In the genomic region with DNA sequence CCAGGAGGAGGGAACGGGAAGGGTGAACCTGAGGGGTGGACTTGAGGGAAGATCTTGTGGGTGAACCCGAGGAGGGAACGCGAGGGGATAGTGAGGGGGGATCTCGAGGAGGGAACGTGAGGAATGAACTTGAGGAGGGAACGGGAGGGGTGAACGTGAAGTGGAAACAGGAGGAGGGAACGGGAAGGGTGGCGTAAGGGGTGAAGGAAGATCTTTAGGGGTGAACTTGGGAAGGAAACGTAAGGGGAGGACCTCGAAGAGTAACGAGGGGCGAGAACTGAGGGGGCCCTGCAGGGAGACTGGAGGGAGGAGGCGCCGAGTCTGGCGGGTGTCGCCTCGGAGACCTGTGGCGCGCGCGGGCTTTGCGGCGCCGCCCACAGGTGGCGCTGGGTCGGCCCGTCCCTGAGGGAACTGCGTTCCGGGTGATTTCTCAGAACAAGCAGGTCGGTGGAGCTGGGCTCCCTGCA, we compare ENCODE assay signal across 8 cellular contexts. TPM values are rescaled to one million over a fixed set of nuclear protein-coding genes. Genes with fewer than 3 reads are reported as not detected.
DNase-seq lines count a peak whose midpoint lies in the region; ATAC-seq and TF ChIP-seq lines count a peak whose summit lies in the region.

No MANE protein-coding gene starts in this region.

- H3K36me3 ChIP-seq in MG63, result no peaks in the 10 kb centered on the region

- H3K9me3 Mint-ChIP-seq in activated CD8-positive, alpha-beta memory T cell treated with anti-CD3 and anti-CD28 coated beads, Interleukin-2, amount 10 ng/mL, durations not matched to agents 7 days and 5 days (ENCODE audit: low read depth), result no peaks in the 10 kb centered on the region
- no peaks in the 10 kb centered on the region for H3K9me3 Mint-ChIP-seq in nephron

- H3K4me1 Mint-ChIP-seq in activated CD8-positive, alpha-beta memory T cell treated with anti-CD3 and anti-CD28 coated beads, Interleukin-2, amount 10 ng/mL, durations not matched to agents 7 days and 5 days, result peaks cover 3% of the 10 kb centered on the region
- peaks cover 5% of the 10 kb centered on the region for H3K4me1 Mint-ChIP-seq in nephron

- peaks cover 26% of the 10 kb centered on the region for H3K27me3 Mint-ChIP-seq in activated CD8-positive, alpha-beta memory T cell treated with anti-CD3 and anti-CD28 coated beads, Interleukin-2, amount 10 ng/mL, durations not matched to agents 7 days and 5 days
- peaks cover 70% of the 10 kb centered on the region for H3K27me3 Mint-ChIP-seq in nephron (ENCODE audit: low read depth)

- TF ChIP-seq CTCF in LNCaP clone FGC (IDR thresholded peaks at IDR 0.05; ENCODE audit: control insufficient read depth, extremely low read depth, insufficient read depth), result peak; percentile 55
- TF ChIP-seq CTCF in coronary artery (IDR thresholded peaks at IDR 0.05), result peak; percentile 43
- TF ChIP-seq CTCF in nephron (IDR thresholded peaks at IDR 0.05; ENCODE audit: unreplicated experiment in 3 of 3), result peak; percentile 47 to 58 (median 49)

- H3K36me3 Mint-ChIP-seq in activated CD8-positive, alpha-beta memory T cell treated with anti-CD3 and anti-CD28 coated beads, Interleukin-2, amount 10 ng/mL, durations not matched to agents 7 days and 5 days, result peaks cover 3% of the 10 kb centered on the region
- no peaks in the 10 kb centered on the region for H3K36me3 Mint-ChIP-seq in nephron (ENCODE audit: low read depth)

- no peak overlapping the region for H3K27ac ChIP-seq in coronary artery

- peak; percentile 59 for DNase-seq in activated CD8-positive, alpha-beta memory T cell treated with anti-CD3 and anti-CD28 coated beads, Interleukin-2, amount 50 U/mL, for 48 hours
- DNase-seq in activated CD8-positive, alpha-beta memory T cell treated with anti-CD3 and anti-CD28 coated beads, Interleukin-2, amount 10 ng/mL, durations not matched to agents 7 days and 5 days, result no peak
- DNase-seq in LNCaP clone FGC (ENCODE audit: low read depth), result no peak
- DNase-seq in coronary artery (ENCODE audit: low spot score), result no peak
- DNase-seq in MV-4-11 (lab: John Stamatoyannopoulos, UW), result no peak
- no peak for DNase-seq in NCI-H1048 (lab: John Stamatoyannopoulos, UW)
- DNase-seq in MG63, result no peak

- H3K27me3 ChIP-seq in MG63, result peaks cover 53% of the 10 kb centered on the region

- no peak overlapping the region for H3K4me3 ChIP-seq in LNCaP clone FGC (ENCODE audit: low read depth, low read length)
- H3K4me3 ChIP-seq in coronary artery, result peak overlapping the region; percentile 64
- no peak overlapping the region for H3K4me3 ChIP-seq in MG63

- H3K27ac Mint-ChIP-seq in activated CD8-positive, alpha-beta memory T cell treated with anti-CD3 and anti-CD28 coated beads, Interleukin-2, amount 10 ng/mL, durations not matched to agents 7 days and 5 days, result no peak overlapping the region
- H3K27ac Mint-ChIP-seq in nephron, result peak overlapping the region; percentile 54 to 87 (median 76)

- ATAC-seq in activated CD8-positive, alpha-beta memory T cell treated with anti-CD3 and anti-CD28 coated beads, Interleukin-2, amount 10 ng/mL, durations not matched to agents 7 days and 5 days, result no peak

- H3K9me3 ChIP-seq in MG63, result no peaks in the 10 kb centered on the region

- H3K4me3 Mint-ChIP-seq in activated CD8-positive, alpha-beta memory T cell treated with anti-CD3 and anti-CD28 coated beads, Interleukin-2, amount 10 ng/mL, durations not matched to agents 7 days and 5 days, result no peak overlapping the region
- H3K4me3 Mint-ChIP-seq in nephron, result peak overlapping the region; percentile 89 to 92 (median 89)

- CTCF ChIA-PET in activated CD8-positive, alpha-beta memory T cell treated with anti-CD3 and anti-CD28 coated beads, Interleukin-2, amount 10 ng/mL, durations not matched to agents 7 days and 5 days (lab: Charles Lee), result no interaction called here

RNA-seq across cellular contexts. Expression of gene MYO3A, which starts 0.7 kb away (rescaled TPM):
- total RNA-seq in activated CD8-positive, alpha-beta memory T cell treated with anti-CD3 and anti-CD28 coated beads, Interleukin-2, amount 10 ng/mL, durations not matched to agents 7 days and 5 days, result under 1 TPM in 1 of 2 experiments, not detected in 1; 0.73 TPM
- total RNA-seq in MG63 (2014; rRNA removed; shearing (Covaris generic); ENCODE audit: low replicate concordance), result not detected in 2 replicates
